In genomic region chr9:3787628-3788027, GRCh38 we compare ENCODE assay signal across 29 cellular contexts.
"Had no signal": no experiment of that assay in that cellular context is flagged by ENCODE, and none has a peak within 500 bp of the region (broad histone marks: within the 10 kb centered on the region; RNA-seq: fewer than 3 reads in every experiment).

No MANE protein-coding gene starts in this region.

- DNase-seq: stimulated activated CD4-positive, alpha-beta T cell treated with anti-CD3 and anti-CD28 coated beads, Interleukin-2, amount 100 ng/mL, for 48 hours; stimulated activated CD4-positive, alpha-beta T cell treated with anti-CD3 and anti-CD28 coated beads, Interleukin-4, amount 100 ng/mL, for 1 hour; stimulated activated CD4-positive, alpha-beta T cell treated with anti-CD3 and anti-CD28 coated beads, Interleukin-4, amount 100 ng/mL, for 24 hours; stimulated activated CD4-positive, alpha-beta T cell treated with anti-CD3 and anti-CD28 coated beads, Interleukin-4, amount 100 ng/mL, for 4 hours; stimulated activated CD8-positive, alpha-beta memory T cell treated with anti-CD3 and anti-CD28 coated beads, Interleukin-4, amount 100 ng/mL, for 48 hours; stimulated activated naive B cell treated with anti-CD40 and anti-IgM and Interleukin-4, amounts not matched to agents 10 μg/mL and 1 μg/mL and 100 μg/mL, for 72 hours; stimulated activated naive CD4-positive, alpha-beta T cell; stimulated activated naive CD4-positive, alpha-beta T cell treated with Interleukin-2 at 50 U/mL for 16 hours; stimulated activated naive CD8-positive, alpha-beta T cell treated with anti-CD3 and anti-CD28 coated beads, Interleukin-15, amount 100 ng/mL, for 72 hours; stimulated activated naive CD8-positive, alpha-beta T cell treated with anti-CD3 and anti-CD28 coated beads, Interleukin-15, Interleukin-2, amounts not matched to agents 100 U/mL and 50 U/mL, for 24 hours; stomach; substantia nigra; testis; thyroid gland; tibial artery; transverse colon; trophoblast cell; upper lobe of left lung; upper lobe of right lung; uterus had no signal

- H3K27me3 Mint-ChIP-seq: stimulated activated naive CD8-positive, alpha-beta T cell treated with anti-CD3 and anti-CD28 coated beads, Interleukin-15, amount 100 ng/mL, for 72 hours; type B pancreatic cell had no signal

- H3K27ac Mint-ChIP-seq: stimulated activated effector memory CD8-positive, alpha-beta T cell treated with anti-CD3 and anti-CD28 coated beads, Interleukin-12 subunit alpha, Interleukin-12 subunit beta, amount 100 ng/mL, for 72 hours; stimulated activated memory B cell treated with anti-CD40 and anti-IgM and Interleukin-4, amounts not matched to agents 10 μg/mL and 1 μg/mL and 100 μg/mL, for 72 hours; stimulated activated naive B cell treated with anti-CD40 and anti-IgM and Interleukin-4, amounts not matched to agents 10 μg/mL and 1 μg/mL and 100 μg/mL, for 72 hours; stimulated activated naive CD8-positive, alpha-beta T cell treated with anti-CD3 and anti-CD28 coated beads, Interleukin-15, Interleukin-2, amounts not matched to agents 100 ng/mL and 50 ng/mL, for 24 hours; type B pancreatic cell had no signal

- H3K9me3 ChIP-seq: testis, thoracic aorta, thyroid gland, upper lobe of right lung, uterus, vagina had no signal

- H3K36me3 Mint-ChIP-seq: stimulated activated effector memory CD8-positive, alpha-beta T cell treated with anti-CD3 and anti-CD28 coated beads, Interleukin-12 subunit alpha, Interleukin-12 subunit beta, amount 100 ng/mL, for 72 hours; stimulated activated memory B cell treated with anti-CD40 and anti-IgM and Interleukin-4, amounts not matched to agents 10 μg/mL and 1 μg/mL and 100 μg/mL, for 72 hours; stimulated activated naive B cell treated with anti-CD40 and anti-IgM and Interleukin-4, amounts not matched to agents 10 μg/mL and 1 μg/mL and 100 μg/mL, for 72 hours; type B pancreatic cell had no signal

- FAIRE-seq: urothelium cell line had no signal

- ATAC-seq: stimulated activated effector memory CD8-positive, alpha-beta T cell treated with anti-CD3 and anti-CD28 coated beads, Interleukin-12 subunit alpha, Interleukin-12 subunit beta, amount 100 ng/mL, for 72 hours; stimulated activated memory B cell treated with anti-CD40 and anti-IgM and Interleukin-4, amounts not matched to agents 10 μg/mL and 1 μg/mL and 100 μg/mL, for 72 hours; stimulated activated naive B cell treated with anti-CD40 and anti-IgM and Interleukin-4, amounts not matched to agents 10 μg/mL and 1 μg/mL and 100 μg/mL, for 72 hours; stimulated activated naive CD8-positive, alpha-beta T cell treated with anti-CD3 and anti-CD28 coated beads, Interleukin-15, amount 100 ng/mL, for 72 hours; stimulated activated naive CD8-positive, alpha-beta T cell treated with anti-CD3 and anti-CD28 coated beads, Interleukin-15, Interleukin-2, amounts not matched to agents 100 U/mL and 50 U/mL, for 24 hours; upper lobe of right lung had no signal

- H3K4me1 Mint-ChIP-seq: stimulated activated effector memory CD8-positive, alpha-beta T cell treated with anti-CD3 and anti-CD28 coated beads, Interleukin-12 subunit alpha, Interleukin-12 subunit beta, amount 100 ng/mL, for 72 hours; stimulated activated memory B cell treated with anti-CD40 and anti-IgM and Interleukin-4, amounts not matched to agents 10 μg/mL and 1 μg/mL and 100 μg/mL, for 72 hours; stimulated activated naive B cell treated with anti-CD40 and anti-IgM and Interleukin-4, amounts not matched to agents 10 μg/mL and 1 μg/mL and 100 μg/mL, for 72 hours; stimulated activated naive CD8-positive, alpha-beta T cell treated with anti-CD3 and anti-CD28 coated beads, Interleukin-15, amount 100 ng/mL, for 72 hours had no signal

- H3K4me1 ChIP-seq: stomach, suprapubic skin, testis, thyroid gland, tibial artery, tibial nerve, transverse colon, upper lobe of left lung, upper lobe of right lung, uterus, vagina had no signal

- H3K27ac ChIP-seq: stomach, suprapubic skin, testis, thoracic aorta, thyroid gland, tibial artery, tibial nerve, transverse colon, upper lobe of left lung, upper lobe of right lung, uterus, vagina had no signal

- H3K4me3 Mint-ChIP-seq: stimulated activated effector memory CD8-positive, alpha-beta T cell treated with anti-CD3 and anti-CD28 coated beads, Interleukin-12 subunit alpha, Interleukin-12 subunit beta, amount 100 ng/mL, for 72 hours; stimulated activated memory B cell treated with anti-CD40 and anti-IgM and Interleukin-4, amounts not matched to agents 10 μg/mL and 1 μg/mL and 100 μg/mL, for 72 hours; stimulated activated naive B cell treated with anti-CD40 and anti-IgM and Interleukin-4, amounts not matched to agents 10 μg/mL and 1 μg/mL and 100 μg/mL, for 72 hours; stimulated activated naive CD8-positive, alpha-beta T cell treated with anti-CD3 and anti-CD28 coated beads, Interleukin-15, amount 100 ng/mL, for 72 hours; stimulated activated naive CD8-positive, alpha-beta T cell treated with anti-CD3 and anti-CD28 coated beads, Interleukin-15, Interleukin-2, amounts not matched to agents 100 ng/mL and 50 ng/mL, for 24 hours; type B pancreatic cell had no signal

- H3K27me3 ChIP-seq: stomach, suprapubic skin, testis, thyroid gland, tibial artery, tibial nerve, transverse colon, upper lobe of left lung, upper lobe of right lung, uterus, vagina had no signal

- H3K4me3 ChIP-seq: stomach, suprapubic skin, testis, thoracic aorta, thyroid gland, tibial artery, tibial nerve, transverse colon, upper lobe of left lung, upper lobe of right lung, uterus, vagina had no signal

- H3K36me3 ChIP-seq: stomach, suprapubic skin, thoracic aorta, thyroid gland, tibial artery, tibial nerve, transverse colon, upper lobe of left lung, upper lobe of right lung, uterus, vagina had no signal
